ENCODE assay signal across 8 cellular contexts in the genomic region with DNA sequence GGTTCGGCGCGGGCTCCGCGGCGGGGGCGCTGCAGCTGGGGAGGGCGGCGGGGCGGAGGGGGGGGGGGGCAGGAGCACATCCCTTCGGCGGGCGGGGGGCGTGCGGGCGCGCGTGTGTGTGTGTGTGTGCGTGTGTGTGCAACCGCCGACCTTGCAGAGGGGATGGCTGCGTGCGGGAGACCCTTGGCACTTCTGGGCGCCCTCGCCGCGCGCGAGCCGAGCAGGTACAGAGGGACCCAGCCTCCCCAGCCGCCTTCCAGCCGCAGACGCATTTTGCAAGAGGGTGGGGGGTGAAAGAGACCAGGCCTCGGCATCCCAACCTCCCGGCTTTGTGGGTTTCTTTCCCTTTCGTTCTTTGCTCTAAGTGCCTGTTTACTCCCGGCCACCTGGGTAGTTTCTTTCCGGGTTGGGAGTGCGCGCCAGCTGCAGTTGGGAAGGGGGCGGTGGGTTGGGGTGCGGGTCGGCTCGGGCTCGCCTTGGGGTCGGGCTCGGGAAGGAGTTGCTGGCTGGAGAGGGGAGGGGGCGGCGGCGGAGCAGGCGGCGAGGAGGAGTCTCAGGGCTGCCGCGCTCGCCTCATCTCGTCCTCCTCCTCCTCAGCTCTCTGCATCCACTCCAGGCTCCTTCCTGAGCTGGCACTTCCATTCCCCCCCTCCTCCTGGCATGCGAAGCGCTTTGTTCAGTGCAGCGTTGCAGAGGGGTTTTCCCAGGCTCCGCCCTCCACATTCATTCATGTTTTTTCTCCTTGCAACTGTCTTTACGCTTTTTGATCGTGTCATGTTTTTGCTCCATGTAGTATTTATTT. TPM values are rescaled to one million over a fixed set of nuclear protein-coding genes. Genes with fewer than 3 reads are reported as not detected.
DNase-seq lines count a peak whose midpoint lies in the region; ATAC-seq and TF ChIP-seq lines count a peak whose summit lies in the region.

No MANE protein-coding gene starts in this region.

- POLR2A ChIA-PET in SK-N-SH (lab: Yijun Ruan, JAX), result interaction anchor here (0.6 kb wide), 1 partner anchor 10 kb away, joined by 5 read pairs; no protein-coding TSS in a partner anchor

- no peak for TF ChIP-seq RAD21 in SK-N-SH (IDR thresholded peaks at IDR 0.05; ENCODE audit: low read length)

- H3K14ac ChIP-seq in trophoblast cell (ENCODE audit: low read length), result peak overlapping the region; percentile 92

- peak overlapping the region; percentile 96 for H3K27ac Mint-ChIP-seq in type B pancreatic cell

- H3K9ac ChIP-seq in Loucy (ENCODE audit: low read depth, low read length, poor library complexity, severe bottlenecking), result peak overlapping the region; percentile 85
- H3K9ac ChIP-seq in SK-N-SH, result peak overlapping the region; percentile 97
- peak overlapping the region; percentile 87 for H3K9ac ChIP-seq in adipocyte (ENCODE audit: low read length)
- H3K9ac ChIP-seq in trophoblast cell (ENCODE audit: low read length), result no peak overlapping the region

- H2BK12ac ChIP-seq in trophoblast cell (ENCODE audit: low read length), result peak overlapping the region; percentile 18

- H2BK120ac ChIP-seq in trophoblast cell (ENCODE audit: insufficient read depth, low read length, poor library complexity), result peak overlapping the region; percentile 56

- H3K9me3 ChIP-seq in Loucy (ENCODE audit: insufficient read depth, low read depth, low read length) (no peaks in the 10 kb centered on the region), SK-N-SH (no peaks in the 10 kb centered on the region), adipocyte (ENCODE audit: control insufficient read depth, low read length) (no peaks in the 10 kb centered on the region), heart left ventricle (peaks cover 0 to 7% (median 0%) of the 10 kb centered on the region in 12 donors), trophoblast cell (ENCODE audit: insufficient read depth, low read depth, low read length) (no peaks in the 10 kb centered on the region)

- peak overlapping the region; percentile 83 for H4K91ac ChIP-seq in trophoblast cell (ENCODE audit: low read depth, low read length)

- H3K4me1 Mint-ChIP-seq in type B pancreatic cell (ENCODE audit: unreplicated experiment), result peaks cover 27% of the 10 kb centered on the region

- peaks cover 13% of the 10 kb centered on the region for H3F3A ChIP-seq in Loucy (ENCODE audit: low read depth)
- H3F3A ChIP-seq in SK-N-SH (replicated peaks; ENCODE audit: insufficient read depth), result peaks cover 36% of the 10 kb centered on the region

- TF ChIP-seq POLR2A in heart left ventricle (IDR thresholded peaks at IDR 0.05), result peak in 1 of 2 donors; percentile 23

- TF ChIP-seq EP300 in SK-N-SH (IDR thresholded peaks at IDR 0.05; ENCODE audit: borderline replicate concordance in 1 of 2, low read depth in 1 of 2, low read length in 1 of 2), result 0 out of 4 replicates have a peak, but pooled peaks of 1 of the 2 experiments have one; percentile 28

- peaks cover 23% of the 10 kb centered on the region for H3K79me1 ChIP-seq in trophoblast cell (ENCODE audit: low read length)

- WGBS in SK-N-SH (ENCODE audit: low lambda C conversion rate), result 1% methylated on average over 21 of the region's 62 CpGs
- 0 to 1% (median 1%) methylated on average over 30 to 60 of the region's 62 CpGs for WGBS in heart left ventricle, 4 donors
- WGBS in trophoblast cell (ENCODE audit: extremely low coverage, insufficient coverage, insufficient read length), result no CpG with 5 or more reads among the region's 62 CpGs

- H3K9me3 Mint-ChIP-seq in type B pancreatic cell, result peaks cover 7% of the 10 kb centered on the region

- H3K27ac ChIP-seq in SK-N-SH (ENCODE audit: low read depth in 2 of 2, low read length in 1 of 2) (peak overlapping the region; percentile 84 to 96), heart left ventricle (peak overlapping the region; percentile 75 to 100 (median 95)), trophoblast cell (ENCODE audit: low read depth, low read length) (peak overlapping the region; percentile 66)

- H2AK5ac ChIP-seq in trophoblast cell (ENCODE audit: low read length), result peak overlapping the region; percentile 35

- DNase-seq in GDM1 (lab: John Stamatoyannopoulos, UW) (peak; percentile 52), SK-N-SH (peak; percentile 69), adipocyte (ENCODE audit: low read depth) (peak; percentile 91), heart left ventricle (peak; percentile 67 to 74 (median 70)), trophoblast cell (peak; percentile 83 to 85), type B pancreatic cell (ENCODE audit: extremely low spot score, unreplicated experiment) (peak; percentile 81), OCI-M2 (lab: John Stamatoyannopoulos, UW; ENCODE audit: unreplicated experiment) (no peak)

- H2AFZ ChIP-seq in Loucy (ENCODE audit: low read length), result peak overlapping the region; percentile 72; the same call in 1 of the 2 replicates
- H2AFZ ChIP-seq in SK-N-SH (ENCODE audit: low read depth), result no peak overlapping the region; the same call in 1 of the 2 replicates
- H2AFZ ChIP-seq in trophoblast cell (ENCODE audit: insufficient read depth, low read length, poor library complexity), result peak overlapping the region; percentile 67

- H3K9me2 ChIP-seq in Loucy (replicated peaks; ENCODE audit: low read depth, low read length) (no peaks in the 10 kb centered on the region), SK-N-SH (no peaks in the 10 kb centered on the region)

- H3K4me1 ChIP-seq in Loucy (ENCODE audit: insufficient read depth, low read length, poor library complexity, severe bottlenecking), result peaks cover 53% of the 10 kb centered on the region
- peaks cover 5 to 8% of the 10 kb centered on the region in 2 experiments; a peak in 3 of 4 replicates for H3K4me1 ChIP-seq in SK-N-SH (ENCODE audit: control insufficient read depth in 1 of 2, insufficient read depth in 2 of 2, low read depth in 1 of 2, low read length in 1 of 2)
- peaks cover 31% of the 10 kb centered on the region for H3K4me1 ChIP-seq in adipocyte (ENCODE audit: control insufficient read depth, insufficient read depth, low read length)
- H3K4me1 ChIP-seq in heart left ventricle, result peaks cover 0 to 36% (median 19%) of the 10 kb centered on the region in 12 donors
- peaks cover 0 to 7% of the 10 kb centered on the region in 2 experiments for H3K4me1 ChIP-seq in trophoblast cell (ENCODE audit: control insufficient read depth in 1 of 2, insufficient read depth in 2 of 2, low read length in 2 of 2)

- H3K27me3 ChIP-seq in Loucy (ENCODE audit: insufficient read depth, low read length, poor library complexity, severe bottlenecking), result no peaks in the 10 kb centered on the region
- H3K27me3 ChIP-seq in SK-N-SH (ENCODE audit: insufficient read depth), result no peaks in the 10 kb centered on the region
- H3K27me3 ChIP-seq in adipocyte (replicated peaks; ENCODE audit: control insufficient read depth, insufficient read depth, low read length), result no peaks in the 10 kb centered on the region
- no peaks in the 10 kb centered on the region for H3K27me3 ChIP-seq in heart left ventricle
- no peaks in the 10 kb centered on the region for H3K27me3 ChIP-seq in trophoblast cell (ENCODE audit: insufficient read depth, low read length)

- H3K4me2 ChIP-seq in Loucy (ENCODE audit: low read depth, low read length, poor library complexity, severe bottlenecking) (peak overlapping the region; percentile 89), SK-N-SH (peak overlapping the region; percentile 81), trophoblast cell (ENCODE audit: low read length) (peak overlapping the region; percentile 98)

- peak overlapping the region; percentile 92 for H3K18ac ChIP-seq in trophoblast cell (ENCODE audit: low read length)

- no peak for TF ChIP-seq CTCF in Loucy (conservative IDR thresholded peaks at IDR 0.05; ENCODE audit: low read length)
- no peak for TF ChIP-seq CTCF in SK-N-SH (IDR thresholded peaks at IDR 0.05)
- no peak for TF ChIP-seq CTCF in heart left ventricle (IDR thresholded peaks at IDR 0.05)
- peak; percentile 40 for TF ChIP-seq CTCF in type B pancreatic cell (conservative IDR thresholded peaks at IDR 0.05)

- peak overlapping the region; percentile 46 for H4K8ac ChIP-seq in trophoblast cell (ENCODE audit: low read depth, low read length)

- H3K79me2 ChIP-seq in Loucy (ENCODE audit: insufficient read depth, low read length), result peaks cover 47% of the 10 kb centered on the region
- peaks cover 53% of the 10 kb centered on the region for H3K79me2 ChIP-seq in SK-N-SH (ENCODE audit: insufficient read depth)
- H3K79me2 ChIP-seq in trophoblast cell (ENCODE audit: control insufficient read depth, insufficient read depth, low read length, poor library complexity), result peaks cover 16% of the 10 kb centered on the region

- peaks cover 34% of the 10 kb centered on the region for H4K20me1 ChIP-seq in Loucy (ENCODE audit: insufficient read depth, low read length, poor library complexity, severe bottlenecking)
- no peaks in the 10 kb centered on the region for H4K20me1 ChIP-seq in SK-N-SH (ENCODE audit: insufficient read depth)

- peak overlapping the region; percentile 60 for H2BK5ac ChIP-seq in trophoblast cell (ENCODE audit: low read depth, low read length, poor library complexity)

- H3K27me3 Mint-ChIP-seq in type B pancreatic cell, result peaks cover 4% of the 10 kb centered on the region

- H3K4me3 ChIP-seq in Loucy (ENCODE audit: low read length, poor library complexity, severe bottlenecking), result peak overlapping the region; percentile 96
- H3K4me3 ChIP-seq in SK-N-SH (ENCODE audit: low read depth in 2 of 2, low read length in 1 of 2), result peak overlapping the region; percentile 87 to 89
- peak overlapping the region; percentile 83 for H3K4me3 ChIP-seq in adipocyte (ENCODE audit: low read length)
- peak overlapping the region; percentile 61 to 98 (median 76) for H3K4me3 ChIP-seq in heart left ventricle
- H3K4me3 ChIP-seq in trophoblast cell (ENCODE audit: low read depth, low read length), result peak overlapping the region; percentile 82

- intact Hi-C loops in heart left ventricle (cut with DNase I), result loop anchor here in 3 of 10 donors (5.0 to 10.0 kb wide), 3 partner anchors 308 to 358 kb away; no protein-coding TSS in a partner anchor

- peak overlapping the region; percentile 16 for H3K4ac ChIP-seq in trophoblast cell (ENCODE audit: low read depth, low read length)

- CTCF ChIA-PET in SK-N-SH (lab: Yijun Ruan, JAX), result interaction anchor here (0.5 to 2.1 kb wide), 8 partner anchors 16 to 590 kb away, joined by 3 to 7 read pairs (median 3); no protein-coding TSS in a partner anchor

- ATAC-seq in heart left ventricle, result peak in 2 of 4 donors; percentile 5 to 10

- H3K23ac ChIP-seq in trophoblast cell (ENCODE audit: low read length), result no peak overlapping the region

- peak overlapping the region; percentile 91 for H3K4me3 Mint-ChIP-seq in type B pancreatic cell

- H4K12ac ChIP-seq in trophoblast cell (ENCODE audit: low read depth, low read length), result peak overlapping the region; percentile 22

- peaks cover 25% of the 10 kb centered on the region for H3K36me3 Mint-ChIP-seq in type B pancreatic cell

- H3K36me3 ChIP-seq in Loucy (ENCODE audit: insufficient read depth, low read length) (no peaks in the 10 kb centered on the region), SK-N-SH (replicated peaks in 1 of 2; ENCODE audit: control insufficient read depth in 1 of 2, insufficient read depth in 2 of 2, low read length in 1 of 2) (peaks cover 20 to 22% of the 10 kb centered on the region in 2 experiments), adipocyte (ENCODE audit: control insufficient read depth, insufficient read depth, low read length, severe bottlenecking) (peaks cover 13% of the 10 kb centered on the region), heart left ventricle (peaks cover 0 to 22% (median 18%) of the 10 kb centered on the region in 9 donors), trophoblast cell (ENCODE audit: control insufficient read depth in 1 of 2, insufficient read depth in 2 of 2, low read length in 2 of 2) (peaks cover 8 to 11% of the 10 kb centered on the region in 2 experiments)

RNA-seq across cellular contexts. Expression of gene HIVEP1, which starts 0.7 kb away (rescaled TPM):
- polyA plus RNA-seq in SK-N-SH (2012; rRNA removed), result 7.7 and 10.4 TPM in 2 replicates
- 5.5 and 6.4 TPM in 2 replicates for polyA plus RNA-seq in SK-N-SH (2012; cell fraction: cytosol; rRNA removed)
- 19.3 and 21.1 TPM in 2 replicates for polyA plus RNA-seq in SK-N-SH (2012; cell fraction: nucleus; rRNA removed)
- total RNA-seq in heart left ventricle, result 10 to 100 TPM in 8 of 9 donors, 1 to 10 TPM in 1; 10.0 to 22.8 (median 13.7) TPM
- 1 to 10 TPM; 3.5 to 5.5 TPM for polyA plus RNA-seq in heart left ventricle
- 14.7 and 15.4 TPM in 2 replicates for polyA plus RNA-seq in trophoblast cell (2013)
- 37.4 and 52.3 TPM in 2 replicates for total RNA-seq in type B pancreatic cell (ENCODE audit: low replicate concordance)
